ENCODE assay signal across 8 cellular contexts in genomic region chr7:157138424-157139141, GRCh38. TPM values are rescaled to one million over a fixed set of nuclear protein-coding genes. Genes with fewer than 3 reads are reported as not detected.
DNase-seq lines count a peak whose midpoint lies in the region; ATAC-seq, FAIRE-seq and TF ChIP-seq lines count a peak whose summit lies in the region.

Gene UBE3C, plus strand, starts transcription at chr7:157138926. Its CDS starts 347 bp downstream, at chr7:157139273.

- H3K27ac ChIP-seq in BLaER1 treated with 17β-estradiol and CSF1 and Interleukin-3, amounts not matched to agents 10 nM and 100 nM, result peak within 1 kb of the TSS; percentile 82 to 95 (median 89)
- peak within 1 kb of the TSS; percentile 89 for H3K27ac ChIP-seq in HepG2 (ENCODE audit: extremely low read length, insufficient read depth, low read length)

- H3K27me3 ChIP-seq in BLaER1 treated with 17β-estradiol and CSF1 and Interleukin-3, amounts not matched to agents 10 nM and 100 nM, result no peaks in the 10 kb centered on the region
- no peaks in the 10 kb centered on the region; a peak in 1 of 5 replicates for H3K27me3 ChIP-seq in HepG2 (ENCODE audit: control insufficient read depth in 1 of 2, insufficient read depth in 2 of 2, low read length in 2 of 2)

- peak within 1 kb of the TSS; percentile 81 for H3K4me3 Mint-ChIP-seq in dendritic cell treated with granulocyte-macrophage colony-stimulating factor and Interleukin-4, amounts not matched to agents 40 ng/mL and 50 ng/mL, for 4 days

- peak; percentile 46 to 84; a peak in 3 of 4 replicates for TF ChIP-seq POLR2A in HepG2 (IDR thresholded peaks at IDR 0.05; ENCODE audit: insufficient read depth in 1 of 2, low read depth in 2 of 2, low read length in 2 of 2)

- POLR2A ChIA-PET in HepG2 (lab: Yijun Ruan, JAX), result interaction anchor here (1.0 kb wide), 2 partner anchors 13 to 124 kb away, joined by 3 read pairs; no protein-coding TSS in a partner anchor

- no peaks in the 10 kb centered on the region for H3K9me3 Mint-ChIP-seq in dendritic cell treated with granulocyte-macrophage colony-stimulating factor and Interleukin-4, amounts not matched to agents 40 ng/mL and 50 ng/mL, for 4 days

- CTCF ChIA-PET in HepG2 (lab: Yijun Ruan, JAX; ENCODE audit: low intra/inter-chr PET ratio, low total read pairs), result no interaction called here

- H3K27me3 Mint-ChIP-seq in dendritic cell treated with granulocyte-macrophage colony-stimulating factor and Interleukin-4, amounts not matched to agents 40 ng/mL and 50 ng/mL, for 4 days, result peaks cover 2% of the 10 kb centered on the region

- H3K36me3 Mint-ChIP-seq in dendritic cell treated with granulocyte-macrophage colony-stimulating factor and Interleukin-4, amounts not matched to agents 40 ng/mL and 50 ng/mL, for 4 days (ENCODE audit: low read depth), result peaks cover 37% of the 10 kb centered on the region

- no TSS peak for BruUV-seq in HepG2 (replicated peaks; lab: Mats Ljungman, UMichigan)

- H3K9me3 ChIP-seq in BLaER1 treated with 17β-estradiol and CSF1 and Interleukin-3, amounts not matched to agents 10 nM and 100 nM (replicated peaks in 1 of 11), result peaks cover 0 to 2% (median 0%) of the 10 kb centered on the region in 11 experiments; a peak in 1 of 22 replicates
- H3K9me3 ChIP-seq in HepG2 (ENCODE audit: low read length), result no peaks in the 10 kb centered on the region

- peaks cover 25 to 34% (median 33%) of the 10 kb centered on the region in 11 experiments for H3K36me3 ChIP-seq in BLaER1 treated with 17β-estradiol and CSF1 and Interleukin-3, amounts not matched to agents 10 nM and 100 nM
- H3K36me3 ChIP-seq in HepG2 (replicated peaks in 1 of 2; ENCODE audit: control insufficient read depth in 1 of 2, insufficient read depth in 2 of 2, low read length in 2 of 2), result peaks cover 5 to 19% of the 10 kb centered on the region in 2 experiments

- peak within 1 kb of the TSS; percentile 92 to 99 (median 97) for H3K9ac ChIP-seq in BLaER1 treated with 17β-estradiol and CSF1 and Interleukin-3, amounts not matched to agents 10 nM and 100 nM
- H3K9ac ChIP-seq in HepG2 (ENCODE audit: insufficient read depth, low read depth, low read length), result peak within 1 kb of the TSS; percentile 95

- TF ChIP-seq EP300 in HepG2 (IDR thresholded peaks at IDR 0.05; ENCODE audit: low read depth in 2 of 2, low read length in 2 of 2), result no peak
- TF ChIP-seq EP300 in HepG2 (CRISPR knock-in tag; IDR thresholded peaks at IDR 0.05; ENCODE audit: borderline replicate concordance), result no peak

- no peak for TF ChIP-seq CTCF in HepG2 (CRISPR knock-in tag; IDR thresholded peaks at IDR 0.05)

- H3K4me1 Mint-ChIP-seq in dendritic cell treated with granulocyte-macrophage colony-stimulating factor and Interleukin-4, amounts not matched to agents 40 ng/mL and 50 ng/mL, for 4 days (ENCODE audit: low read depth), result peaks cover 44% of the 10 kb centered on the region

- H3K4me2 ChIP-seq in BLaER1 treated with 17β-estradiol and CSF1 and Interleukin-3, amounts not matched to agents 10 nM and 100 nM, result peak within 1 kb of the TSS; percentile 78 to 100 (median 95)
- H3K4me2 ChIP-seq in HepG2 (ENCODE audit: low read depth, low read length), result peak within 1 kb of the TSS; percentile 99

- WGBS in HepG2 (ENCODE audit: low lambda C conversion rate), result 1% methylated on average over 20 of the region's 84 CpGs

- peak within 1 kb of the TSS; percentile 74 to 99 (median 92) for H3K4me3 ChIP-seq in BLaER1 treated with 17β-estradiol and CSF1 and Interleukin-3, amounts not matched to agents 10 nM and 100 nM
- peak within 1 kb of the TSS; percentile 79 to 93 (median 88) for H3K4me3 ChIP-seq in HepG2 (replicated peaks in 1 of 3; ENCODE audit: insufficient read depth in 1 of 3, low read depth in 2 of 3, low read length in 3 of 3)

- H4K20me1 ChIP-seq in BLaER1 treated with 17β-estradiol and CSF1 and Interleukin-3, amounts not matched to agents 10 nM and 100 nM, result peaks cover 36 to 47% (median 44%) of the 10 kb centered on the region in 11 experiments
- peaks cover 34% of the 10 kb centered on the region for H4K20me1 ChIP-seq in HepG2 (ENCODE audit: insufficient read depth, low read length)

- H2AFZ ChIP-seq in HepG2 (ENCODE audit: low read length), result no peak within 1 kb of the TSS

- H3K4me1 ChIP-seq in BLaER1 treated with 17β-estradiol and CSF1 and Interleukin-3, amounts not matched to agents 10 nM and 100 nM, result peaks cover 24 to 49% (median 39%) of the 10 kb centered on the region in 10 experiments
- H3K4me1 ChIP-seq in HepG2 (ENCODE audit: insufficient read depth, low read length), result peaks cover 54% of the 10 kb centered on the region

- intact Hi-C loops in dendritic cell treated with granulocyte-macrophage colony-stimulating factor and Interleukin-4, amounts not matched to agents 40 ng/mL and 50 ng/mL, for 4 days (cut with micrococcal nuclease), result no loop called here
- intact Hi-C loops in HepG2 (cut with micrococcal nuclease; ENCODE audit: unreplicated experiment), result loop anchor here (10.0 kb wide), 2 partner anchors 124 to 154 kb away; partner anchors contain the start of gene MNX1

- DNase-seq in NCI-H748 treated with DMSO at 0.1 percent for 48 hours (lab: John Stamatoyannopoulos, UW) (peak; percentile 71), HepG2 (ENCODE audit: low spot score) (peak; percentile 74)
- DNase-seq in activated CD4-positive, alpha-beta T cell treated with anti-CD3 and anti-CD28 coated beads, Interleukin-2, amount 50 U/mL, for 24 hours (ENCODE audit: low read depth in 1 of 2, low spot score in 1 of 2), result peak; percentile 81 to 85
- DNase-seq in stimulated activated CD4-positive, alpha-beta T cell treated with anti-CD3 and anti-CD28 coated beads, Interleukin-2, amount 100 ng/mL, for 48 hours, result peak; percentile 87 to 89

- H3K79me2 ChIP-seq in HepG2 (ENCODE audit: insufficient read depth, low read length), result peaks cover 44% of the 10 kb centered on the region

- in situ Hi-C loops in HepG2 (cut with HindIII; ENCODE audit: extremely low pct_ligation_motif_present, low pct_unique_long_range_greater_than_20kb), result loop anchor here (5.0 kb wide), 1 partner anchor 186 kb away; no protein-coding TSS in a partner anchor

- no peak for FAIRE-seq in HepG2 (lab: Jason Lieb, UNC)

- ATAC-seq in GM19372 (IDR thresholded peaks at IDR 0.05; ENCODE audit: low read depth, unreplicated experiment) (peak; percentile 77), HG03521 (IDR thresholded peaks at IDR 0.05; ENCODE audit: unreplicated experiment) (peak; percentile 83), HepG2 (peak; percentile 84)

- peak within 1 kb of the TSS; percentile 92 for H3K27ac Mint-ChIP-seq in dendritic cell treated with granulocyte-macrophage colony-stimulating factor and Interleukin-4, amounts not matched to agents 40 ng/mL and 50 ng/mL, for 4 days

- peak; percentile 54; the same call in 1 of the 2 replicates for TF ChIP-seq RAD21 in HepG2 (CRISPR knock-in tag; IDR thresholded peaks at IDR 0.05)

TF ChIP-seq in HepG2, 621 proteins besides CTCF, POLR2A, EP300 and RAD21 (continues in another document):
- TF ChIP-seq NPAS2 (CRISPR knock-in tag; IDR thresholded peaks at IDR 0.05; ENCODE audit: borderline replicate concordance) (no peak), ZNF260 (CRISPR knock-in tag; IDR thresholded peaks at IDR 0.05; ENCODE audit: borderline replicate concordance, low read depth) (no peak), MTERF4 (CRISPR knock-in tag; IDR thresholded peaks at IDR 0.05) (no peak), ASH2L (IDR thresholded peaks at IDR 0.05; ENCODE audit: insufficient read length, low read depth, low read length) (peak; percentile 63), TRIM22 (IDR thresholded peaks at IDR 0.05) (no peak), FIP1L1 (IDR thresholded peaks at IDR 0.05; ENCODE audit: borderline replicate concordance, insufficient read depth, low read depth, low read length) (no peak)

RNA-seq across cellular contexts. Expression of gene UBE3C, which starts in this region (rescaled TPM):
- 48.2 and 49.8 TPM in 2 replicates for total RNA-seq in HepG2 (2016; rRNA removed; fragmentation: Illumina TruSeq; extraction: Trizol)
- 32.9 and 44.3 TPM in 2 replicates for total RNA-seq in HepG2 (2016; cell fraction: cytosol; rRNA removed; fragmentation: Illumina TruSeq; extraction: Trizol; ENCODE audit: low read depth)
- 42.9 and 47.0 TPM in 2 replicates for total RNA-seq in HepG2 (2016; cell fraction: insoluble cytoplasmic fraction; rRNA removed; fragmentation: Illumina TruSeq; extraction: Trizol)
- total RNA-seq in HepG2 (2016; cell fraction: membrane; rRNA removed; fragmentation: Illumina TruSeq; extraction: Trizol), result 36.7 and 40.4 TPM in 2 replicates
- 55.6 and 66.1 TPM in 2 replicates for total RNA-seq in HepG2 (2016; cell fraction: nucleus; rRNA removed; fragmentation: Illumina TruSeq; extraction: Trizol)
- polyA plus RNA-seq in HepG2 (2011; rRNA removed), result 27.0 and 28.2 TPM in 2 replicates
- 21.1 and 27.9 TPM in 2 replicates for polyA plus RNA-seq in HepG2 (2011; cell fraction: cytosol; rRNA removed)
- polyA plus RNA-seq in HepG2 (2011; cell fraction: nucleus; rRNA removed), result 17.7 and 21.8 TPM in 2 replicates
- polyA plus RNA-seq in HepG2 (2012), result 22.1 and 26.0 TPM in 2 replicates
- polyA plus RNA-seq in HepG2 (2016; cell fraction: cytosol; fragmentation: Illumina TruSeq; extraction: Trizol; ENCODE audit: low read depth), result 3.2 and 3.8 TPM in 2 replicates
- 32.8 and 33.5 TPM in 2 replicates for polyA plus RNA-seq in HepG2 (2016; cell fraction: insoluble cytoplasmic fraction; fragmentation: Illumina TruSeq; extraction: Trizol; ENCODE audit: low read depth)
- 14.5 and 14.8 TPM in 2 replicates for polyA plus RNA-seq in HepG2 (2016; cell fraction: membrane; fragmentation: Illumina TruSeq; extraction: Trizol; ENCODE audit: low read depth)
- polyA plus RNA-seq in HepG2 (2016; cell fraction: nucleus; fragmentation: Illumina TruSeq; extraction: Trizol; ENCODE audit: insufficient read depth, low read depth), result 43.9 and 49.1 TPM in 2 replicates
- polyA minus RNA-seq in HepG2 (2011; rRNA and poly(A)+ RNA removed; ENCODE audit: low replicate concordance), result 50.9 and 89.2 TPM in 2 replicates
- 29.2 and 32.2 TPM in 2 replicates for polyA minus RNA-seq in HepG2 (2011; cell fraction: cytosol; rRNA and poly(A)+ RNA removed)
- 88.8 and 108 TPM in 2 replicates for polyA minus RNA-seq in HepG2 (2011; cell fraction: nucleus; rRNA and poly(A)+ RNA removed)

Comparison
In these comparisons a context has a peak if more than half of its experiments do, and no peak if none do; other contexts are left out.
1. Peak in every context shown above with its lines: DNase-seq, ATAC-seq, H3K4me3 ChIP-seq and H3K27ac ChIP-seq.